In genomic region chrX:71715551-71715950, GRCh38 we compare ENCODE assay signal across 13 cellular contexts. TPM values are rescaled to one million over a fixed set of nuclear protein-coding genes. Genes with fewer than 3 reads are reported as not detected.
A peak's percentile ranks its signal among the peaks of the same experiment; 100 is the strongest.
DNase-seq lines count a peak whose midpoint lies in the region; ATAC-seq, FAIRE-seq and TF ChIP-seq lines count a peak whose summit lies in the region.
"Not testable (repeated sequence)": the region's sequence is repeated elsewhere in the genome, so short reads cannot be mapped to it uniquely, and the experiment has no call there.
"Had no signal": no experiment of that assay in that cellular context is flagged by ENCODE, and none has a peak within 500 bp of the region (broad histone marks: within the 10 kb centered on the region; RNA-seq: fewer than 3 reads in every experiment).

No MANE protein-coding gene starts in this region.

- H2AK5ac ChIP-seq in H1 (ENCODE audit: low read depth, low read length) = not testable (repeated sequence)

- no CpG with 5 or more reads among the region's 8 CpGs for WGBS in A549 (ENCODE audit: missing lambda C conversion rate)
- no CpG with 5 or more reads among the region's 8 CpGs for WGBS in H1 (ENCODE audit: extremely low coverage in 1 of 2, insufficient coverage in 1 of 2, insufficient read length in 1 of 2, insufficient replicate concordance in 2 of 2, low coverage in 1 of 2, low lambda C conversion rate in 2 of 2, missing lambda C conversion rate in 1 of 2), 2 experiments

- H3K4ac ChIP-seq in H1 (replicated peaks; ENCODE audit: insufficient read length, low read depth, low read length) = not testable (repeated sequence)

- not testable (repeated sequence) for H2BK12ac ChIP-seq in H1 (ENCODE audit: low read depth, low read length)

- not testable (repeated sequence) for H2BK20ac ChIP-seq in H1 (ENCODE audit: low read length)

- H3K23me2 ChIP-seq in H1 (ENCODE audit: low read depth, low read length) = not testable (repeated sequence)

- not testable (repeated sequence) for H3K27me3 ChIP-seq in PC-3 (ENCODE audit: low read length); astrocyte (ENCODE audit: insufficient read depth, low read length); H1 (replicated peaks in 1 of 4; ENCODE audit: control insufficient read depth in 3 of 4, extremely low read depth in 1 of 4, insufficient read depth in 3 of 4, low read length in 3 of 4)

- H3K18ac ChIP-seq in H1 (ENCODE audit: extremely low read depth, low read length) = not testable (repeated sequence)

- H3K27ac ChIP-seq in A549; PC-3 (ENCODE audit: low read length); astrocyte (ENCODE audit: low read depth, low read length); H1 (ENCODE audit: low read depth, low read length): not testable (repeated sequence)

- H3K79me1 ChIP-seq in H1 (ENCODE audit: low read depth, low read length) = not testable (repeated sequence)

- not testable (repeated sequence) for H4K8ac ChIP-seq in H1 (ENCODE audit: extremely low read depth, insufficient read depth, low read length)

- not testable (repeated sequence) for H2AFZ ChIP-seq in PC-3 (ENCODE audit: low read length); astrocyte (ENCODE audit: low read depth, low read length); H1 (ENCODE audit: low read length)

- BruUV-seq in PC-3 (replicated peaks; lab: Mats Ljungman, UMichigan) = not testable (repeated sequence)

- not testable (repeated sequence) for TF ChIP-seq EP300 in A549 (IDR thresholded peaks at IDR 0.05); H1 (IDR thresholded peaks at IDR 0.05; ENCODE audit: borderline replicate concordance in 1 of 2, low read depth in 2 of 2, low read length in 2 of 2)

- not testable (repeated sequence) for H3K14ac ChIP-seq in H1 (ENCODE audit: insufficient read length)

- H3K4me1 ChIP-seq in A549; PC-3 (ENCODE audit: insufficient read depth, low read length); astrocyte (ENCODE audit: insufficient read depth, low read length); H1 (replicated peaks in 1 of 4; ENCODE audit: control insufficient read depth in 3 of 4, insufficient read depth in 4 of 4, low read length in 3 of 4): not testable (repeated sequence)

- not testable (repeated sequence) for H3K23ac ChIP-seq in H1 (ENCODE audit: insufficient read length)

- not testable (repeated sequence) for H3K9ac ChIP-seq in PC-3 (ENCODE audit: low read length); astrocyte (ENCODE audit: low read length); H1 (replicated peaks in 1 of 4; ENCODE audit: extremely low read depth in 1 of 4, low read depth in 3 of 4, low read length in 3 of 4)

- not testable (repeated sequence) for H3K4me2 ChIP-seq in A549; PC-3 (ENCODE audit: low read length); astrocyte (ENCODE audit: low read length); H1 (ENCODE audit: insufficient read depth in 1 of 2, low read depth in 2 of 2, low read length in 2 of 2)

- TF ChIP-seq RAD21 in A549 (conservative IDR thresholded peaks at IDR 0.05 in 1 of 2, IDR thresholded peaks at IDR 0.05 in 1 of 2); H1 (IDR thresholded peaks at IDR 0.05 in 1 of 2, conservative IDR thresholded peaks at IDR 0.05 in 1 of 2; ENCODE audit: low read depth in 2 of 2, low read length in 2 of 2): not testable (repeated sequence)

- not testable (repeated sequence) for H3K4me1 Mint-ChIP-seq in astrocyte (ENCODE audit: low read depth, unreplicated experiment); naive thymus-derived CD8-positive, alpha-beta T cell

- H3K9me3 Mint-ChIP-seq in astrocyte (ENCODE audit: unreplicated experiment); naive thymus-derived CD8-positive, alpha-beta T cell: not testable (repeated sequence)

- TF ChIP-seq POLR2A in A549 (IDR thresholded peaks at IDR 0.05; ENCODE audit: low read length); H1 (IDR thresholded peaks at IDR 0.05; ENCODE audit: control extremely low read depth in 1 of 2, low read depth in 2 of 2, low read length in 2 of 2): not testable (repeated sequence)

- H3K36me3 Mint-ChIP-seq in astrocyte (ENCODE audit: low read depth, unreplicated experiment); naive thymus-derived CD8-positive, alpha-beta T cell: not testable (repeated sequence)

- POLR2A ChIA-PET in A549 (lab: Yijun Ruan, JAX); PC-3 (lab: Charles Lee; ENCODE audit: unreplicated experiment); H1 (lab: Charles Lee; ENCODE audit: partially characterized antibody); naive thymus-derived CD8-positive, alpha-beta T cell (lab: Charles Lee): not testable (repeated sequence)

- H4K5ac ChIP-seq in H1 (ENCODE audit: insufficient read length, low read depth, low read length) = not testable (repeated sequence)

- not testable (repeated sequence) for H3K9me3 ChIP-seq in A549; PC-3 (ENCODE audit: low read length); astrocyte (ENCODE audit: insufficient read depth, low read depth, low read length); H1 (ENCODE audit: insufficient read depth in 2 of 2, low read depth in 1 of 2, low read length in 1 of 2)

- not testable (repeated sequence) for H3K36me3 ChIP-seq in PC-3 (ENCODE audit: low read depth, low read length); astrocyte (ENCODE audit: insufficient read depth, low read length); H1 (ENCODE audit: control insufficient read depth in 2 of 4, insufficient read depth in 4 of 4, low read length in 3 of 4)

- H3K27ac Mint-ChIP-seq in astrocyte (ENCODE audit: unreplicated experiment); naive thymus-derived CD8-positive, alpha-beta T cell: not testable (repeated sequence)

- not testable (repeated sequence) for H4K91ac ChIP-seq in H1 (replicated peaks; ENCODE audit: insufficient read length, low read length)

- CTCF ChIA-PET in A549 (lab: Yijun Ruan, JAX); PC-3 (lab: Charles Lee); H1 (lab: Charles Lee; ENCODE audit: partially characterized antibody): not testable (repeated sequence)

- FAIRE-seq in A549 (lab: Jason Lieb, UNC) (peak; percentile 7), GM19239 (lab: Jason Lieb, UNC) (peak; percentile 8), HTR-8/SVneo (lab: Jason Lieb, UNC) (peak; percentile 80), astrocyte (lab: Jason Lieb, UNC) (peak; percentile 69), H1 (lab: Jason Lieb, UNC) (peak; percentile 81)

- not testable (repeated sequence) for H3K56ac ChIP-seq in H1 (replicated peaks; ENCODE audit: insufficient read length, low read depth, low read length)

- not testable (repeated sequence) for H3F3A ChIP-seq in PC-3 (ENCODE audit: low read length, unreplicated experiment)

- not testable (repeated sequence) for H3K79me2 ChIP-seq in PC-3 (ENCODE audit: low read length); astrocyte (ENCODE audit: insufficient read depth, low read length); H1 (ENCODE audit: control insufficient read depth in 1 of 2, insufficient read depth in 2 of 2, low read length in 2 of 2)

- H3K9me2 ChIP-seq in PC-3 (replicated peaks; ENCODE audit: low read length) = not testable (repeated sequence)

- H3K27me3 Mint-ChIP-seq in astrocyte (ENCODE audit: low read depth, unreplicated experiment); naive thymus-derived CD8-positive, alpha-beta T cell: not testable (repeated sequence)

- H2BK5ac ChIP-seq in H1 (ENCODE audit: low read depth, low read length) = not testable (repeated sequence)

- ATAC-seq in A549 (peak; percentile 57 to 78; a peak in 3 of 6 replicates), PC-3 (peak; percentile 40; the same call in 1 of the 2 replicates), SK-N-SH treated with all-trans-retinoic acid at 6 μM for 48 hours (peak; percentile 55; the same call in 2 of the 3 replicates)
- peak; percentile 36 to 58 for ATAC-seq in naive thymus-derived CD8-positive, alpha-beta T cell

- not testable (repeated sequence) for H2BK15ac ChIP-seq in H1 (ENCODE audit: low read length)

- not testable (repeated sequence) for H2BK120ac ChIP-seq in H1 (replicated peaks; ENCODE audit: low read depth, low read length)

- not testable (repeated sequence) for H3K4me3 ChIP-seq in A549; PC-3 (ENCODE audit: low read length); astrocyte (ENCODE audit: insufficient read depth, low read depth, low read length); H1 (ENCODE audit: extremely low read depth in 1 of 4, insufficient read depth in 2 of 4, low read depth in 3 of 4, low read length in 4 of 4)

- H4K20me1 ChIP-seq in PC-3 (ENCODE audit: low read length); astrocyte (ENCODE audit: insufficient read depth, low read length); H1 (replicated peaks in 1 of 2; ENCODE audit: control insufficient read depth in 1 of 2, insufficient read depth in 2 of 2, low read length in 2 of 2): not testable (repeated sequence)

- intact Hi-C loops in PC-3 (cut with micrococcal nuclease) = not testable (repeated sequence)

- not testable (repeated sequence) for DNase-seq in A549 (ENCODE audit: low read depth in 1 of 2, low spot score in 1 of 2); GM19239 (ENCODE audit: insufficient read length, low spot score); HTR-8/SVneo (ENCODE audit: insufficient read length, low spot score); PC-3; astrocyte (ENCODE audit: low read depth); H1 (ENCODE audit: low read depth in 1 of 2, low spot score in 2 of 2); naive thymus-derived CD8-positive, alpha-beta T cell

- H3K4me3 Mint-ChIP-seq in astrocyte (ENCODE audit: unreplicated experiment); naive thymus-derived CD8-positive, alpha-beta T cell: not testable (repeated sequence)

- not testable (repeated sequence) for TF ChIP-seq CTCF in A549 (IDR thresholded peaks at IDR 0.05); PC-3 (conservative IDR thresholded peaks at IDR 0.05; ENCODE audit: low read depth, low read length); astrocyte (IDR thresholded peaks at IDR 0.05; ENCODE audit: insufficient read depth, low read depth, low read length); H1 (IDR thresholded peaks at IDR 0.05; ENCODE audit: control extremely low read depth in 1 of 3, insufficient read depth in 1 of 3, low read depth in 1 of 3, low read length in 3 of 3)

RNA-seq across cellular contexts. Expression of gene CXorf49, which starts 2.5 kb away (rescaled TPM):
- not detected in 2 replicates for polyA plus RNA-seq in A549 (2011; rRNA removed)
- polyA plus RNA-seq in A549 (2012; cell fraction: cytosol; rRNA removed) = not detected in 2 replicates
- not detected in 2 replicates for polyA plus RNA-seq in A549 (2012; cell fraction: nucleus; rRNA removed)
- polyA plus RNA-seq in A549 (2017; fragmentation: RNase III; extraction: RNeasy Plus Mini Kit Qiagen cat#74134 plus additional on column Dnase treatment) = not detected in 3 replicates
- polyA minus RNA-seq in A549 (2011; rRNA and poly(A)+ RNA removed) = not detected in 2 replicates
- total RNA-seq in PC-3 (2014; rRNA removed) = not detected in 2 replicates
- not detected in 2 replicates for total RNA-seq in astrocyte
- not detected in 2 replicates for total RNA-seq in H1 (2021; fragmentation: NEBNext Ultra II Directional; extraction: Animal tissue kit (Norgen Biotek cat#: 25700))
- polyA plus RNA-seq in H1 (2011; rRNA removed) = not detected in 2 replicates
- not detected for polyA plus RNA-seq in H1 (2011; cell fraction: cytosol; rRNA removed)
- not detected for polyA plus RNA-seq in H1 (2011; cell fraction: nucleus; rRNA removed)
- not detected in 4 replicates for polyA plus RNA-seq in H1 (2012, experiment 1 of 2)
- polyA plus RNA-seq in H1 (2012, experiment 2 of 2) = not detected
- polyA plus RNA-seq in H1 (2013, experiment 1 of 2) = 0.04 TPM
- polyA plus RNA-seq in H1 (2013, experiment 2 of 2) = not detected
- polyA minus RNA-seq in H1 (2011; rRNA and poly(A)+ RNA removed) = not detected in 2 replicates
- not detected for polyA minus RNA-seq in H1 (2011; cell fraction: cytosol; rRNA and poly(A)+ RNA removed)
- not detected for polyA minus RNA-seq in H1 (2011; cell fraction: nucleus; rRNA and poly(A)+ RNA removed)
- not detected for total RNA-seq in naive thymus-derived CD8-positive, alpha-beta T cell
- polyA plus RNA-seq in naive thymus-derived CD8-positive, alpha-beta T cell = not detected
- total RNA-seq: CD4-positive, alpha-beta T cell; CD8-positive, alpha-beta memory T cell; G401; H7 had no signal
- polyA plus RNA-seq: CD14-positive monocyte; CD8-positive, alpha-beta memory T cell had no signal

RNA-seq across cellular contexts. Expression of gene CXorf49B, which starts 47.6 kb away (rescaled TPM):
- polyA plus RNA-seq in A549 (2011; rRNA removed) (not detected in 2 replicates), A549 (2017; fragmentation: RNase III; extraction: RNeasy Plus Mini Kit Qiagen cat#74134 plus additional on column Dnase treatment) (not detected in 3 replicates), H1 (2011; rRNA removed) (not detected in 2 replicates)
- polyA plus RNA-seq in A549 (2012; cell fraction: cytosol; rRNA removed) = not detected in 2 replicates
- polyA plus RNA-seq in A549 (2012; cell fraction: nucleus; rRNA removed) = not detected in 2 replicates
- polyA minus RNA-seq in A549 (2011; rRNA and poly(A)+ RNA removed) = not detected in 2 replicates
- total RNA-seq in PC-3 (2014; rRNA removed) (not detected in 2 replicates), astrocyte (not detected in 2 replicates)
- not detected in 2 replicates for total RNA-seq in H1 (2021; fragmentation: NEBNext Ultra II Directional; extraction: Animal tissue kit (Norgen Biotek cat#: 25700))
- polyA plus RNA-seq in H1 (2011; cell fraction: cytosol; rRNA removed) = not detected
- not detected for polyA plus RNA-seq in H1 (2011; cell fraction: nucleus; rRNA removed)
- polyA plus RNA-seq in H1 (2012, experiment 1 of 2) = not detected in 4 replicates
- polyA plus RNA-seq in H1 (2012, experiment 2 of 2) = not detected
- 0.04 TPM for polyA plus RNA-seq in H1 (2013, experiment 1 of 2)
- not detected for polyA plus RNA-seq in H1 (2013, experiment 2 of 2)
- polyA minus RNA-seq in H1 (2011; rRNA and poly(A)+ RNA removed) = not detected in 2 replicates
- not detected for polyA minus RNA-seq in H1 (2011; cell fraction: cytosol; rRNA and poly(A)+ RNA removed)
- polyA minus RNA-seq in H1 (2011; cell fraction: nucleus; rRNA and poly(A)+ RNA removed) = not detected
- total RNA-seq in naive thymus-derived CD8-positive, alpha-beta T cell = not detected
- polyA plus RNA-seq in naive thymus-derived CD8-positive, alpha-beta T cell = not detected
- total RNA-seq: CD4-positive, alpha-beta T cell; CD8-positive, alpha-beta memory T cell; G401; H7 had no signal
- polyA plus RNA-seq: CD14-positive monocyte; CD8-positive, alpha-beta memory T cell had no signal
